Comparison of ENCODE assay signal across 8 cellular contexts in the genomic region with DNA sequence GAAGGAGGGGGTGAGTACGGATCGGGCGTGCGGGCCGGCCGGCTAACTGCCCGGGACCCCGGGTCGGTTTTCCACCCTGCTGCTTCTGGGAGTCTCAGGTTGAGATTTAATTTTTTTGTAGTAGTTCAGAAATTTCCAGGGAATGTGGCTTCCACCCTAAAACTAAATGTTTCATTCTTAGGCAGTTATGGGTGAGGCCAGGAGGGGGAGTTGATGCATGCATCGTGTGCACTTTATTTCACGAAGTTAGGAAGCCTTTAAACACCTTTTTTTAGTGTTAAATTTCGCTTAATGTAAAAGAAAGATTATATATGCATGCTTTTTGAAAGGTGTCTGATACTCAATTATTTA. TPM values are rescaled to one million over a fixed set of nuclear protein-coding genes. Genes with fewer than 3 reads are reported as not detected.
A peak's percentile ranks its signal among the peaks of the same experiment; 100 is the strongest.
DNase-seq lines count a peak whose midpoint lies in the region; ATAC-seq and TF ChIP-seq lines count a peak whose summit lies in the region.

No MANE protein-coding gene starts in this region.

- peaks cover 57% of the 10 kb centered on the region for H3K79me2 ChIP-seq in SK-N-SH (ENCODE audit: insufficient read depth)

- H3K9ac ChIP-seq in SK-N-SH (peak overlapping the region; percentile 99), skeletal muscle tissue (ENCODE audit: low read depth in 1 of 3, low read length in 3 of 3) (peak overlapping the region; percentile 75 to 86 (median 85))

- H3K27me3 ChIP-seq in SK-N-SH (ENCODE audit: insufficient read depth) (no peaks in the 10 kb centered on the region), skeletal muscle tissue (ENCODE audit: control insufficient read depth in 3 of 3, insufficient read depth in 3 of 3, low read length in 3 of 3) (no peaks in the 10 kb centered on the region)

- TF ChIP-seq RAD21 in SK-N-SH (IDR thresholded peaks at IDR 0.05; ENCODE audit: low read length) = peak; percentile 31; the same call in 1 of the 2 replicates

- H3K36me3 ChIP-seq in SK-N-SH (replicated peaks in 1 of 2; ENCODE audit: control insufficient read depth in 1 of 2, insufficient read depth in 2 of 2, low read length in 1 of 2) = peaks cover 44 to 46% of the 10 kb centered on the region in 2 experiments
- H3K36me3 ChIP-seq in skeletal muscle tissue (ENCODE audit: control insufficient read depth in 3 of 3, insufficient read depth in 3 of 3, low read length in 3 of 3) = peaks cover 42 to 47% (median 46%) of the 10 kb centered on the region in 3 donors

- DNase-seq in SK-N-SH (no peak), fibroblast of the aortic adventitia (ENCODE audit: low read depth) (peak; percentile 51), SIG-M5 (lab: John Stamatoyannopoulos, UW) (no peak), NCI-H446 treated with DMSO at 0.1 percent for 48 hours (lab: John Stamatoyannopoulos, UW) (no peak), RPMI8226 (no peak)

- H3K27ac ChIP-seq in SK-N-SH (ENCODE audit: low read depth in 2 of 2, low read length in 1 of 2) (peak overlapping the region; percentile 92 to 93), skeletal muscle tissue (ENCODE audit: low read depth, low read length) (peak overlapping the region; percentile 85)

- H3K4me3 ChIP-seq in SK-N-SH (ENCODE audit: low read depth in 2 of 2, low read length in 1 of 2) (peak overlapping the region; percentile 82 to 90), fibroblast of the aortic adventitia (ENCODE audit: low read depth, low read length) (peak overlapping the region; percentile 93), skeletal muscle tissue (ENCODE audit: low read length in 3 of 3) (peak overlapping the region; percentile 77 to 89 (median 87))

- CTCF ChIA-PET in SK-N-SH (lab: Yijun Ruan, JAX) = interaction anchor here (0.8 to 6.3 kb wide), 9 partner anchors 19 to 197 kb away, joined by 3 to 87 read pairs (median 6); a partner anchor contains a TSS

- 8% methylated on average over 10 of the region's 12 CpGs for WGBS in SK-N-SH (ENCODE audit: low lambda C conversion rate)

- H3K9me2 ChIP-seq in SK-N-SH = no peaks in the 10 kb centered on the region

- POLR2A ChIA-PET in SK-N-SH (lab: Yijun Ruan, JAX) = interaction anchor here (1.5 kb wide), 1 partner anchor 52 kb away, joined by 8 read pairs; a partner anchor contains a TSS

- no peak for ATAC-seq in GM18867 (IDR thresholded peaks at IDR 0.05; ENCODE audit: unreplicated experiment)

- peak overlapping the region; percentile 94 for H3K4me2 ChIP-seq in SK-N-SH

- H3K9me3 ChIP-seq in SK-N-SH = no peaks in the 10 kb centered on the region
- no peaks in the 10 kb centered on the region for H3K9me3 ChIP-seq in skeletal muscle tissue (ENCODE audit: control insufficient read depth in 3 of 3, low read length in 3 of 3)

- H3K4me1 ChIP-seq in SK-N-SH (ENCODE audit: control insufficient read depth in 1 of 2, insufficient read depth in 2 of 2, low read depth in 1 of 2, low read length in 1 of 2) = peaks cover 6 to 13% of the 10 kb centered on the region in 2 experiments
- H3K4me1 ChIP-seq in skeletal muscle tissue (ENCODE audit: control insufficient read depth in 3 of 3, insufficient read depth in 3 of 3, low read length in 3 of 3) = peaks cover 24 to 51% (median 26%) of the 10 kb centered on the region in 3 donors

- TF ChIP-seq CTCF in GM12873 (IDR thresholded peaks at IDR 0.05; ENCODE audit: insufficient read depth, low read depth, low read length, missing control alignments) = peak; percentile 40
- TF ChIP-seq CTCF in SK-N-SH (IDR thresholded peaks at IDR 0.05) = peak; percentile 66
- peak; percentile 66 for TF ChIP-seq CTCF in fibroblast of the aortic adventitia (IDR thresholded peaks at IDR 0.05; ENCODE audit: insufficient read depth, low read length)

- H4K20me1 ChIP-seq in SK-N-SH (ENCODE audit: insufficient read depth) = peaks cover 55% of the 10 kb centered on the region

- peaks cover 7% of the 10 kb centered on the region for H3F3A ChIP-seq in SK-N-SH (replicated peaks; ENCODE audit: insufficient read depth)

- no peak overlapping the region for H2AFZ ChIP-seq in SK-N-SH (ENCODE audit: low read depth)

- no peak for TF ChIP-seq EP300 in SK-N-SH (IDR thresholded peaks at IDR 0.05; ENCODE audit: borderline replicate concordance in 1 of 2, low read depth in 1 of 2, low read length in 1 of 2)

TF ChIP-seq in SK-N-SH, 30 proteins besides CTCF, POLR2A, EP300 and RAD21:
- no peak; the same call in 1 of the 2 replicates for TF ChIP-seq GABPA (IDR thresholded peaks at IDR 0.05; ENCODE audit: low read depth)
- TF ChIP-seq, protein P1, sequence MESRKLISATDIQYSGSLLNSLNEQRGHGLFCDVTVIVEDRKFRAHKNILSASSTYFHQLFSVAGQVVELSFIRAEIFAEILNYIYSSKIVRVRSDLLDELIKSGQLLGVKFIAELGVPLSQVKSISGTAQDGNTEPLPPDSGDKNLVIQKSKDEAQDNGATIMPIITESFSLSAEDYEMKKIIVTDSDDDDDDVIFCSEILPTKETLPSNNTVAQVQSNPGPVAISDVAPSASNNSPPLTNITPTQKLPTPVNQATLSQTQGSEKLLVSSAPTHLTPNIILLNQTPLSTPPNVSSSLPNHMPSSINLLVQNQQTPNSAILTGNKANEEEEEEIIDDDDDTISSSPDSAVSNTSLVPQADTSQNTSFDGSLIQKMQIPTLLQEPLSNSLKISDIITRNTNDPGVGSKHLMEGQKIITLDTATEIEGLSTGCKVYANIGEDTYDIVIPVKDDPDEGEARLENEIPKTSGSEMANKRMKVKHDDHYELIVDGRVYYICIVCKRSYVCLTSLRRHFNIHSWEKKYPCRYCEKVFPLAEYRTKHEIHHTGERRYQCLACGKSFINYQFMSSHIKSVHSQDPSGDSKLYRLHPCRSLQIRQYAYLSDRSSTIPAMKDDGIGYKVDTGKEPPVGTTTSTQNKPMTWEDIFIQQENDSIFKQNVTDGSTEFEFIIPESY (IDR thresholded peaks at IDR 0.05; ENCODE audit: borderline replicate concordance, low read depth) = no peak
- 0 out of 2 replicates have a peak, but pooled peaks have one; percentile 8 for TF ChIP-seq SMC3 (IDR thresholded peaks at IDR 0.05; ENCODE audit: low read depth, low read length)

RNA-seq across cellular contexts. Expression of a gene that starts 0.9 kb away (rescaled TPM):
- polyA plus RNA-seq in SK-N-SH (2012; rRNA removed) = 82.7 and 108 TPM in 2 replicates
- 55.0 and 77.8 TPM in 2 replicates for polyA plus RNA-seq in SK-N-SH (2012; cell fraction: cytosol; rRNA removed)
- 210 and 240 TPM in 2 replicates for polyA plus RNA-seq in SK-N-SH (2012; cell fraction: nucleus; rRNA removed)
- 25.4 and 51.5 TPM in 2 replicates for total RNA-seq in fibroblast of the aortic adventitia (ENCODE audit: low replicate concordance)
- total RNA-seq in skeletal muscle tissue = 33.4 TPM

RNA-seq across cellular contexts. Expression of a gene that starts 8.3 kb away (rescaled TPM):
- polyA plus RNA-seq in SK-N-SH (2012; rRNA removed) = 0.15 and 0.52 TPM in 2 replicates
- 0.14 and 0.34 TPM in 2 replicates for polyA plus RNA-seq in SK-N-SH (2012; cell fraction: cytosol; rRNA removed)
- 0.30 and 0.31 TPM in 2 replicates for polyA plus RNA-seq in SK-N-SH (2012; cell fraction: nucleus; rRNA removed)
- total RNA-seq in fibroblast of the aortic adventitia (ENCODE audit: low replicate concordance) = 0.18 and 6.0 TPM in 2 replicates
- 15.1 TPM for total RNA-seq in skeletal muscle tissue

RNA-seq across cellular contexts. Expression of a gene that starts 15.9 kb away (rescaled TPM):
- 82.3 and 82.7 TPM in 2 replicates for polyA plus RNA-seq in SK-N-SH (2012; rRNA removed)
- 32.6 and 51.9 TPM in 2 replicates for polyA plus RNA-seq in SK-N-SH (2012; cell fraction: cytosol; rRNA removed)
- 183 and 238 TPM in 2 replicates for polyA plus RNA-seq in SK-N-SH (2012; cell fraction: nucleus; rRNA removed)
- total RNA-seq in fibroblast of the aortic adventitia (ENCODE audit: low replicate concordance) (33.9 and 61.5 TPM in 2 replicates), skeletal muscle tissue (41.2 TPM)

RNA-seq across cellular contexts. Expression of a gene that starts 51.7 kb away (rescaled TPM):
- 11.9 and 17.2 TPM in 2 replicates for polyA plus RNA-seq in SK-N-SH (2012; rRNA removed)
- polyA plus RNA-seq in SK-N-SH (2012; cell fraction: cytosol; rRNA removed) = 6.0 and 11.0 TPM in 2 replicates
- polyA plus RNA-seq in SK-N-SH (2012; cell fraction: nucleus; rRNA removed) = 18.8 and 19.8 TPM in 2 replicates
- total RNA-seq in fibroblast of the aortic adventitia (ENCODE audit: low replicate concordance) = 1.2 and 4.8 TPM in 2 replicates
- 2.6 TPM for total RNA-seq in skeletal muscle tissue
